Comparison of ENCODE assay signal across 13 cellular contexts in genomic region chr2:223102040-223102899, GRCh38. TPM values are rescaled to one million over a fixed set of nuclear protein-coding genes. Genes with fewer than 3 reads are reported as not detected.
DNase-seq lines count a peak whose midpoint lies in the region; ATAC-seq, FAIRE-seq and TF ChIP-seq lines count a peak whose summit lies in the region.
"Had no signal": no experiment of that assay in that cellular context is flagged by ENCODE, and none has a peak within 500 bp of the region (broad histone marks: within the 10 kb centered on the region; RNA-seq: fewer than 3 reads in every experiment).

No MANE protein-coding gene starts in this region.

- no peak for TF ChIP-seq POLR2A in K562 (conservative IDR thresholded peaks at IDR 0.05)

- H3K4me1 ChIP-seq in K562 (replicated peaks in 1 of 2; ENCODE audit: control insufficient read depth in 2 of 2, insufficient read depth in 2 of 2, low read length in 2 of 2) (peaks cover 0 to 6% of the 10 kb centered on the region in 2 experiments; a peak in 3 of 5 replicates), neuronal stem cell (ENCODE audit: control insufficient read depth in 2 of 2, insufficient read depth in 1 of 2, low read depth in 1 of 2, low read length in 2 of 2) (no peaks in the 10 kb centered on the region)
- H3K4me1 ChIP-seq: SJCRH30 had no signal

- FAIRE-seq in K562 (lab: Jason Lieb, UNC): no peak
- FAIRE-seq: A204.1, pancreas had no signal

- WGBS in K562 (ENCODE audit: insufficient coverage, low coverage, missing lambda C conversion rate): 24% methylated on average over 4 of the region's 6 CpGs
- WGBS in neuronal stem cell (ENCODE audit: extremely low coverage in 2 of 2, insufficient read length in 2 of 2, insufficient replicate concordance in 1 of 2), 2 donors: no CpG with 5 or more reads among the region's 6 CpGs

- no peak overlapping the region for H3K18ac ChIP-seq in neuronal stem cell (ENCODE audit: low read length)

- no peaks in the 10 kb centered on the region for H3K36me3 ChIP-seq in K562 (ENCODE audit: control insufficient read depth, insufficient read depth, low read length)
- H3K36me3 ChIP-seq in neuronal stem cell (replicated peaks in 1 of 2; ENCODE audit: control insufficient read depth in 2 of 2, insufficient read depth in 2 of 2, low read length in 2 of 2): no peaks in the 10 kb centered on the region
- H3K36me3 ChIP-seq: pancreas, SJCRH30 had no signal

- H2BK120ac ChIP-seq in neuronal stem cell (ENCODE audit: low read depth, low read length): no peak overlapping the region

- no peak overlapping the region for H4K8ac ChIP-seq in neuronal stem cell (ENCODE audit: low read depth, low read length)

- H3K27me3 ChIP-seq in K562 (ENCODE audit: control insufficient read depth in 2 of 2, insufficient read depth in 2 of 2, low read length in 2 of 2): no peaks in the 10 kb centered on the region; a peak in 3 of 5 replicates
- no peaks in the 10 kb centered on the region for H3K27me3 ChIP-seq in neuronal stem cell (ENCODE audit: control insufficient read depth in 3 of 3, insufficient read depth in 3 of 3, low read depth in 1 of 3, low read length in 3 of 3)
- H3K27me3 ChIP-seq: pancreas, SJCRH30 had no signal

- CTCF ChIA-PET in K562 (lab: Yijun Ruan, JAX; ENCODE audit: low intra/inter-chr PET ratio): interaction anchor here (2.0 kb wide), 1 partner anchor 130 kb away, joined by 5 read pairs; no protein-coding TSS in a partner anchor

- DNase-seq in NCI-H1694 (lab: John Stamatoyannopoulos, UW): peak; percentile 7
- no peak for DNase-seq in NCI-H1694 treated with DMSO at 0.1 percent for 48 hours (lab: John Stamatoyannopoulos, UW)
- DNase-seq in NCI-H2196 (lab: John Stamatoyannopoulos, UW; ENCODE audit: unreplicated experiment): peak; percentile 59
- DNase-seq in K562 (ENCODE audit: extremely low read depth in 1 of 4, low spot score in 3 of 4): no peak
- DNase-seq in neuronal stem cell (ENCODE audit: low spot score): no peak
- DNase-seq in NCI-H774 (lab: John Stamatoyannopoulos, UW): no peak
- DNase-seq: cerebellar nuclear complex had no signal

- intact Hi-C loops in K562 (cut with micrococcal nuclease): loop anchor here (5.0 kb wide), 1 partner anchor 410 kb away; no protein-coding TSS in a partner anchor

- H3K4me3 ChIP-seq in K562: no peak overlapping the region
- no peak overlapping the region for H3K4me3 ChIP-seq in neuronal stem cell (ENCODE audit: low read length in 2 of 2)
- H3K4me3 ChIP-seq: pancreas, SJCRH30 had no signal

- no peak overlapping the region for H2BK12ac ChIP-seq in neuronal stem cell (ENCODE audit: low read length)

- H3K4me2 ChIP-seq in K562 (ENCODE audit: insufficient read depth, low read length) (no peak overlapping the region), neuronal stem cell (ENCODE audit: insufficient read depth, low read length, poor library complexity, severe bottlenecking) (no peak overlapping the region)

- H3K9me1 ChIP-seq in K562 (ENCODE audit: control insufficient read depth, insufficient read depth, low read length): no peaks in the 10 kb centered on the region

- H2AFZ ChIP-seq in K562 (ENCODE audit: low read depth, low read length): no peak overlapping the region
- peak overlapping the region; percentile 1 for H2AFZ ChIP-seq in neuronal stem cell (ENCODE audit: low read length)

- no peak overlapping the region for H2BK15ac ChIP-seq in neuronal stem cell (ENCODE audit: low read length)

- no peak overlapping the region for H2BK5ac ChIP-seq in neuronal stem cell (ENCODE audit: low read length)

- no peaks in the 10 kb centered on the region for H4K20me1 ChIP-seq in K562 (replicated peaks; ENCODE audit: control insufficient read depth, insufficient read depth, low read length)

- TF ChIP-seq RAD21 in K562 (CRISPR knock-in tag; conservative IDR thresholded peaks at IDR 0.05 in 1 of 2, IDR thresholded peaks at IDR 0.05 in 1 of 2): no peak

- no peak overlapping the region for H4K91ac ChIP-seq in neuronal stem cell (ENCODE audit: low read depth, low read length, poor library complexity)

- no peak overlapping the region for H2AK5ac ChIP-seq in neuronal stem cell (ENCODE audit: low read depth, low read length)

- POLR2A ChIA-PET in K562 (lab: Yijun Ruan, JAX): interaction anchor here (1.0 kb wide), 1 partner anchor 128 kb away, joined by 3 read pairs; no protein-coding TSS in a partner anchor

- H3K9me3 ChIP-seq in K562 (replicated peaks; ENCODE audit: control insufficient read depth, insufficient read depth, low read depth, low read length) (no peaks in the 10 kb centered on the region), neuronal stem cell (replicated peaks in 1 of 2; ENCODE audit: control insufficient read depth in 2 of 2, insufficient read depth in 1 of 2, low read depth in 1 of 2, low read length in 2 of 2) (no peaks in the 10 kb centered on the region)
- H3K9me3 ChIP-seq: pancreas, SJCRH30 had no signal

- in situ Hi-C loops in K562 (cut with MboI): loop anchor here (5.0 kb wide), 1 partner anchor 125 kb away; no protein-coding TSS in a partner anchor

- H3K9ac ChIP-seq in K562 (ENCODE audit: insufficient read depth in 1 of 2, low read depth in 2 of 2, low read length in 2 of 2): no peak overlapping the region
- no peak overlapping the region for H3K9ac ChIP-seq in neuronal stem cell (ENCODE audit: low read depth, low read length, poor library complexity)

- H3K79me2 ChIP-seq in K562 (ENCODE audit: control insufficient read depth, insufficient read depth, low read length): no peaks in the 10 kb centered on the region

- no peak for TF ChIP-seq EP300 in K562 (IDR thresholded peaks at IDR 0.05; ENCODE audit: low read length)

- no peak for TF ChIP-seq CTCF in K562 (IDR thresholded peaks at IDR 0.05 in 2 of 3, conservative IDR thresholded peaks at IDR 0.05 in 1 of 3; ENCODE audit: insufficient read depth in 2 of 3, low read depth in 1 of 3, low read length in 3 of 3)

- no TSS peak for BruUV-seq in K562 (replicated peaks; lab: Mats Ljungman, UMichigan)

- H3K14ac ChIP-seq in neuronal stem cell (ENCODE audit: low read length): no peak overlapping the region

- no peaks in the 10 kb centered on the region for H3K79me1 ChIP-seq in neuronal stem cell (ENCODE audit: low read depth, low read length)

- no peak overlapping the region for H3K4ac ChIP-seq in neuronal stem cell (ENCODE audit: low read length)

- H3K27ac ChIP-seq in K562 (ENCODE audit: extremely low read depth, low read depth, low read length) (no peak overlapping the region), neuronal stem cell (replicated peaks; ENCODE audit: low read length) (no peak overlapping the region)
- H3K27ac ChIP-seq: pancreas, SJCRH30 had no signal

- ATAC-seq in K562 (peak; percentile 58), HG03097 (IDR thresholded peaks at IDR 0.05; ENCODE audit: low FRiP score, unreplicated experiment) (no peak), HG02938 (IDR thresholded peaks at IDR 0.05; ENCODE audit: unreplicated experiment) (no peak)

- H3K23ac ChIP-seq in neuronal stem cell (ENCODE audit: low read depth, low read length, poor library complexity): no peak overlapping the region

TF ChIP-seq in K562, 482 proteins besides CTCF, POLR2A, EP300 and RAD21:
- TF ChIP-seq THRB (CRISPR knock-in tag; conservative IDR thresholded peaks at IDR 0.05): no peak
- no peak for TF ChIP-seq RHOXF2B (CRISPR knock-in tag; conservative IDR thresholded peaks at IDR 0.05)
- no peak for TF ChIP-seq LARP7 (IDR thresholded peaks at IDR 0.05)
- TF ChIP-seq HIVEP1 (CRISPR knock-in tag; IDR thresholded peaks at IDR 0.05): no peak

RNA-seq across cellular contexts. Expression of gene KCNE4, which starts 50.3 kb away (rescaled TPM):
- 0.09 TPM in 1 of 2 replicates, not detected in the other for total RNA-seq in K562 (2011; cell fraction: chromatin; rRNA removed; ENCODE audit: low replicate concordance)
- total RNA-seq in K562 (2011; cell fraction: nucleolus; rRNA removed): not detected in 2 replicates
- total RNA-seq in K562 (2011; cell fraction: nucleoplasm; rRNA removed): not detected in 2 replicates
- total RNA-seq in K562 (2014; rRNA removed): not detected in 2 replicates
- total RNA-seq in K562 (2014; rRNA removed; fragmentation: Illumina TruSeq; extraction: Trizol): not detected in 2 replicates
- not detected in 2 replicates for total RNA-seq in K562 (2015; rRNA removed; fragmentation: Illumina TruSeq; extraction: Trizol)
- total RNA-seq in K562 (2021): not detected in 2 replicates
- polyA plus RNA-seq in K562 (2011; rRNA removed): not detected in 2 replicates
- polyA plus RNA-seq in K562 (2011; cell fraction: cytosol; rRNA removed): 0.01 TPM in 1 of 2 replicates, not detected in the other
- not detected in 2 replicates for polyA plus RNA-seq in K562 (2011; cell fraction: nucleus; rRNA removed)
- 0.04 TPM in 1 of 2 replicates, not detected in the other for polyA plus RNA-seq in K562 (2012)
- polyA plus RNA-seq in K562 (2014; fragmentation: Illumina TruSeq; extraction: Trizol): not detected in 2 replicates
- not detected for polyA plus RNA-seq in K562 (2014; fragmentation: Nextera tagmentation; extraction: Ambion mirVana)
- polyA plus RNA-seq in K562 (2014; rRNA removed): not detected in 2 replicates
- polyA minus RNA-seq in K562 (2011; rRNA and poly(A)+ RNA removed): 0.09 TPM in 1 of 2 replicates, not detected in the other
- not detected in 2 replicates for polyA minus RNA-seq in K562 (2011; cell fraction: cytosol; rRNA and poly(A)+ RNA removed)
- polyA minus RNA-seq in K562 (2011; cell fraction: nucleus; rRNA and poly(A)+ RNA removed): not detected in 2 replicates
- not detected for polyA plus RNA-seq in neuronal stem cell (2013, experiment 1 of 2)
- not detected for polyA plus RNA-seq in neuronal stem cell (2013, experiment 2 of 2)
- total RNA-seq: epithelial cell of proximal tubule had no signal

Comparison
In these comparisons a context has a peak if more than half of its experiments do, and no peak if none do; other contexts are left out.
1. DNase-seq: peak in NCI-H1694 (single experiment) and NCI-H2196 (single experiment); none in NCI-H1694 treated with DMSO at 0.1 percent for 48 hours (single experiment), K562 (0 of 4), neuronal stem cell (single experiment) and NCI-H774 (single experiment).